ENCODE assay signal across 1 cellular context in the genomic region with DNA sequence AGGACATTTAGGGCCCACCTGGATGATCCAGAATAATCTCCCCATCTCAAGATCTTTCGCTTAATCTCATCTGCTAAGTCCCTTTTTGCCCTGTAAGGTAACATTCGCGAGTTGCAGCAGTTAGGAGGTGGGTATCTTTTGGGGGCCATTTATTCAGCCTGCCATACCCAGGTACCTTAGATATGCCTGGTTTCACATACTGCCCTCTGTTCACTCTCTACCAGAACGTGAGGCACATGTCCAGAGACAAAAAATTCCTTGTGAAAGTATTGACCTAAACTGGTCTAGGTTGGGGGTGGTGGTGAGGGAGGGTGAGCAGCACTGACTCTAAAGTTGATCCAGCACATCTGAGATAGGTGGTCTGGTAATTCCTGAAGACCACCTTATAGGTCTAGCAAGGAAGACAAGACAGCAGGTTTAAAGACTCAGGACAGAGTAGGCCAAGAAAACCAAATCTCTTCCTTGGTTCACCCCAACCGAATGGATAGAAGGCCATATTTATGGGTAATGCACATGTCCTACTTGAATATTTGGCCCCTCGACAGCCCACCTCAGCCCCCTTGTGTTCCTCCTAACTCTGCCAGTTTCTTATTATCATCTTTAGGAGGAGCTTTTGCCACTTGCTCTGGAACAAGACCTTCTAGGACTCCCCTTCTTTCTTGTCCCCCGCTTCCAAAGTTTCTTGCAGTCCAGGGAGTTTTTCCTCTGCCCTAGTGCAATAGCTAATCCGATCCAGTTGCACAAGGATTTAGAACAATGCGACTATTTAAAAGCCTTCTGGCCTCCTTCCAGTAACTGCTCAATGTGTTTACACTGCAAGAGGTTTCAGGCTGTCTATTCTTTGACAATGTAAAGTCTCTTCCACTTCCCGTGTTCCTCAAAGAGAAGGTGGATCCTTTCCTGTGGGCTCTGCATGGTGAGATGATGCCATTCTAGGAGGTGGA.
TF ChIP-seq lines count a peak whose summit lies in the region.

No MANE protein-coding gene starts in this region.

TF ChIP-seq in HepG2, 621 proteins besides CTCF, POLR2A, EP300 and RAD21 (continued from another document and continues in another):
- TF ChIP-seq, protein P1, sequence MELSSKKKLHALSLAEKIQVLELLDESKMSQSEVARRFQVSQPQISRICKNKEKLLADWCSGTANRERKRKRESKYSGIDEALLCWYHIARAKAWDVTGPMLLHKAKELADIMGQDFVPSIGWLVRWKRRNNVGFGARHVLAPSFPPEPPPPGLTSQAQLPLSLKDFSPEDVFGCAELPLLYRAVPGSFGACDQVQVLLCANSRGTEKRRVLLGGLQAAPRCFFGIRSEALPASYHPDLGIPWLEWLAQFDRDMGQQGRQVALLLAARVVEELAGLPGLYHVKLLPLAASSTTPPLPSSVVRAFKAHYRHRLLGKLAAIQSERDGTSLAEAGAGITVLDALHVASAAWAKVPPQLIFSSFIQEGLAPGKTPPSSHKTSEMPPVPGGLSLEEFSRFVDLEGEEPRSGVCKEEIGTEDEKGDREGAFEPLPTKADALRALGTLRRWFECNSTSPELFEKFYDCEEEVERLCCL (CRISPR knock-in tag; IDR thresholded peaks at IDR 0.05; ENCODE audit: borderline replicate concordance), result no peak
- TF ChIP-seq, protein P2, sequence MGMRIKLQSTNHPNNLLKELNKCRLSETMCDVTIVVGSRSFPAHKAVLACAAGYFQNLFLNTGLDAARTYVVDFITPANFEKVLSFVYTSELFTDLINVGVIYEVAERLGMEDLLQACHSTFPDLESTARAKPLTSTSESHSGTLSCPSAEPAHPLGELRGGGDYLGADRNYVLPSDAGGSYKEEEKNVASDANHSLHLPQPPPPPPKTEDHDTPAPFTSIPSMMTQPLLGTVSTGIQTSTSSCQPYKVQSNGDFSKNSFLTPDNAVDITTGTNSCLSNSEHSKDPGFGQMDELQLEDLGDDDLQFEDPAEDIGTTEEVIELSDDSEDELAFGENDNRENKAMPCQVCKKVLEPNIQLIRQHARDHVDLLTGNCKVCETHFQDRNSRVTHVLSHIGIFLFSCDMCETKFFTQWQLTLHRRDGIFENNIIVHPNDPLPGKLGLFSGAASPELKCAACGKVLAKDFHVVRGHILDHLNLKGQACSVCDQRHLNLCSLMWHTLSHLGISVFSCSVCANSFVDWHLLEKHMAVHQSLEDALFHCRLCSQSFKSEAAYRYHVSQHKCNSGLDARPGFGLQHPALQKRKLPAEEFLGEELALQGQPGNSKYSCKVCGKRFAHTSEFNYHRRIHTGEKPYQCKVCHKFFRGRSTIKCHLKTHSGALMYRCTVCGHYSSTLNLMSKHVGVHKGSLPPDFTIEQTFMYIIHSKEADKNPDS (CRISPR knock-in tag; IDR thresholded peaks at IDR 0.05), result no peak
- TF ChIP-seq SOX13 (IDR thresholded peaks at IDR 0.05) (peak; percentile 94), SOX13 (CRISPR knock-in tag; conservative IDR thresholded peaks at IDR 0.05 in 1 of 2, IDR thresholded peaks at IDR 0.05 in 1 of 2) (peak in 1 of 2 experiments; percentile 100; a peak in 2 of 4 replicates), ZNF225 (CRISPR knock-in tag; IDR thresholded peaks at IDR 0.05) (no peak; the same call in 1 of the 2 replicates), ELF3 (CRISPR knock-in tag; IDR thresholded peaks at IDR 0.05) (peak; percentile 93), ZNF205 (CRISPR knock-in tag; IDR thresholded peaks at IDR 0.05) (peak; percentile 76; the same call in 1 of the 2 replicates), GABPB1 (CRISPR knock-in tag; IDR thresholded peaks at IDR 0.05) (peak; percentile 66), THAP11 (CRISPR knock-in tag; IDR thresholded peaks at IDR 0.05) (peak; percentile 78), NR2C2 (CRISPR knock-in tag; IDR thresholded peaks at IDR 0.05; ENCODE audit: borderline replicate concordance) (peak; percentile 58), NONO (IDR thresholded peaks at IDR 0.05) (no peak), NONO (CRISPR knock-in tag; conservative IDR thresholded peaks at IDR 0.05) (peak; percentile 85; the same call in 1 of the 2 replicates), ZBTB8A (CRISPR knock-in tag; IDR thresholded peaks at IDR 0.05; ENCODE audit: borderline replicate concordance, low read depth) (no peak), KLF16 (CRISPR knock-in tag; IDR thresholded peaks at IDR 0.05) (peak in 1 of 2 experiments; percentile 93; a peak in 2 of 4 replicates), KAT8 (CRISPR knock-in tag; IDR thresholded peaks at IDR 0.05) (peak; percentile 78), STAT5B (CRISPR knock-in tag; IDR thresholded peaks at IDR 0.05) (no peak), FOXJ3 (CRISPR knock-in tag; IDR thresholded peaks at IDR 0.05; ENCODE audit: borderline replicate concordance) (peak; percentile 87; the same call in 1 of the 2 replicates), AGO2 (optimal IDR thresholded peaks at IDR 0.05; ENCODE audit: low read depth, low read length) (no peak), SIX4 (CRISPR knock-in tag; IDR thresholded peaks at IDR 0.05) (peak; percentile 81), ZNF614 (CRISPR knock-in tag; IDR thresholded peaks at IDR 0.05; ENCODE audit: borderline replicate concordance) (peak; percentile 98), MED1 (CRISPR knock-in tag; IDR thresholded peaks at IDR 0.05) (peak; percentile 80), TBL1XR1 (IDR thresholded peaks at IDR 0.05; ENCODE audit: borderline replicate concordance, low read length, partially characterized antibody) (peak; percentile 81)
- TF ChIP-seq, protein P3, sequence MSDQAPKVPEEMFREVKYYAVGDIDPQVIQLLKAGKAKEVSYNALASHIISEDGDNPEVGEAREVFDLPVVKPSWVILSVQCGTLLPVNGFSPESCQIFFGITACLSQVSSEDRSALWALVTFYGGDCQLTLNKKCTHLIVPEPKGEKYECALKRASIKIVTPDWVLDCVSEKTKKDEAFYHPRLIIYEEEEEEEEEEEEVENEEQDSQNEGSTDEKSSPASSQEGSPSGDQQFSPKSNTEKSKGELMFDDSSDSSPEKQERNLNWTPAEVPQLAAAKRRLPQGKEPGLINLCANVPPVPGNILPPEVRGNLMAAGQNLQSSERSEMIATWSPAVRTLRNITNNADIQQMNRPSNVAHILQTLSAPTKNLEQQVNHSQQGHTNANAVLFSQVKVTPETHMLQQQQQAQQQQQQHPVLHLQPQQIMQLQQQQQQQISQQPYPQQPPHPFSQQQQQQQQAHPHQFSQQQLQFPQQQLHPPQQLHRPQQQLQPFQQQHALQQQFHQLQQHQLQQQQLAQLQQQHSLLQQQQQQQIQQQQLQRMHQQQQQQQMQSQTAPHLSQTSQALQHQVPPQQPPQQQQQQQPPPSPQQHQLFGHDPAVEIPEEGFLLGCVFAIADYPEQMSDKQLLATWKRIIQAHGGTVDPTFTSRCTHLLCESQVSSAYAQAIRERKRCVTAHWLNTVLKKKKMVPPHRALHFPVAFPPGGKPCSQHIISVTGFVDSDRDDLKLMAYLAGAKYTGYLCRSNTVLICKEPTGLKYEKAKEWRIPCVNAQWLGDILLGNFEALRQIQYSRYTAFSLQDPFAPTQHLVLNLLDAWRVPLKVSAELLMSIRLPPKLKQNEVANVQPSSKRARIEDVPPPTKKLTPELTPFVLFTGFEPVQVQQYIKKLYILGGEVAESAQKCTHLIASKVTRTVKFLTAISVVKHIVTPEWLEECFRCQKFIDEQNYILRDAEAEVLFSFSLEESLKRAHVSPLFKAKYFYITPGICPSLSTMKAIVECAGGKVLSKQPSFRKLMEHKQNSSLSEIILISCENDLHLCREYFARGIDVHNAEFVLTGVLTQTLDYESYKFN (CRISPR knock-in tag; conservative IDR thresholded peaks at IDR 0.05), result peak; percentile 83
- TF ChIP-seq, protein P4, sequence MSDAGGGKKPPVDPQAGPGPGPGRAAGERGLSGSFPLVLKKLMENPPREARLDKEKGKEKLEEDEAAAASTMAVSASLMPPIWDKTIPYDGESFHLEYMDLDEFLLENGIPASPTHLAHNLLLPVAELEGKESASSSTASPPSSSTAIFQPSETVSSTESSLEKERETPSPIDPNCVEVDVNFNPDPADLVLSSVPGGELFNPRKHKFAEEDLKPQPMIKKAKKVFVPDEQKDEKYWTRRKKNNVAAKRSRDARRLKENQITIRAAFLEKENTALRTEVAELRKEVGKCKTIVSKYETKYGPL (CRISPR knock-in tag; IDR thresholded peaks at IDR 0.05), result 0 out of 2 replicates have a peak, but pooled peaks have one; percentile 17
- TF ChIP-seq, protein P5, sequence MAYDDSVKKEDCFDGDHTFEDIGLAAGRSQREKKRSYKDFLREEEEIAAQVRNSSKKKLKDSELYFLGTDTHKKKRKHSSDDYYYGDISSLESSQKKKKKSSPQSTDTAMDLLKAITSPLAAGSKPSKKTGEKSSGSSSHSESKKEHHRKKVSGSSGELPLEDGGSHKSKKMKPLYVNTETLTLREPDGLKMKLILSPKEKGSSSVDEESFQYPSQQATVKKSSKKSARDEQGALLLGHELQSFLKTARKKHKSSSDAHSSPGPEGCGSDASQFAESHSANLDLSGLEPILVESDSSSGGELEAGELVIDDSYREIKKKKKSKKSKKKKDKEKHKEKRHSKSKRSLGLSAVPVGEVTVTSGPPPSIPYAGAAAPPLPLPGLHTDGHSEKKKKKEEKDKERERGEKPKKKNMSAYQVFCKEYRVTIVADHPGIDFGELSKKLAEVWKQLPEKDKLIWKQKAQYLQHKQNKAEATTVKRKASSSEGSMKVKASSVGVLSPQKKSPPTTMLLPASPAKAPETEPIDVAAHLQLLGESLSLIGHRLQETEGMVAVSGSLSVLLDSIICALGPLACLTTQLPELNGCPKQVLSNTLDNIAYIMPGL (CRISPR knock-in tag; IDR thresholded peaks at IDR 0.05; ENCODE audit: borderline replicate concordance in 1 of 2, low read depth in 1 of 2), result 0 out of 4 replicates have a peak, but pooled peaks of 1 of the 2 experiments have one; percentile 27
- TF ChIP-seq, protein P6, sequence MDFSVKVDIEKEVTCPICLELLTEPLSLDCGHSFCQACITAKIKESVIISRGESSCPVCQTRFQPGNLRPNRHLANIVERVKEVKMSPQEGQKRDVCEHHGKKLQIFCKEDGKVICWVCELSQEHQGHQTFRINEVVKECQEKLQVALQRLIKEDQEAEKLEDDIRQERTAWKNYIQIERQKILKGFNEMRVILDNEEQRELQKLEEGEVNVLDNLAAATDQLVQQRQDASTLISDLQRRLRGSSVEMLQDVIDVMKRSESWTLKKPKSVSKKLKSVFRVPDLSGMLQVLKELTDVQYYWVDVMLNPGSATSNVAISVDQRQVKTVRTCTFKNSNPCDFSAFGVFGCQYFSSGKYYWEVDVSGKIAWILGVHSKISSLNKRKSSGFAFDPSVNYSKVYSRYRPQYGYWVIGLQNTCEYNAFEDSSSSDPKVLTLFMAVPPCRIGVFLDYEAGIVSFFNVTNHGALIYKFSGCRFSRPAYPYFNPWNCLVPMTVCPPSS (IDR thresholded peaks at IDR 0.05), result no peak
- TF ChIP-seq, protein P7, sequence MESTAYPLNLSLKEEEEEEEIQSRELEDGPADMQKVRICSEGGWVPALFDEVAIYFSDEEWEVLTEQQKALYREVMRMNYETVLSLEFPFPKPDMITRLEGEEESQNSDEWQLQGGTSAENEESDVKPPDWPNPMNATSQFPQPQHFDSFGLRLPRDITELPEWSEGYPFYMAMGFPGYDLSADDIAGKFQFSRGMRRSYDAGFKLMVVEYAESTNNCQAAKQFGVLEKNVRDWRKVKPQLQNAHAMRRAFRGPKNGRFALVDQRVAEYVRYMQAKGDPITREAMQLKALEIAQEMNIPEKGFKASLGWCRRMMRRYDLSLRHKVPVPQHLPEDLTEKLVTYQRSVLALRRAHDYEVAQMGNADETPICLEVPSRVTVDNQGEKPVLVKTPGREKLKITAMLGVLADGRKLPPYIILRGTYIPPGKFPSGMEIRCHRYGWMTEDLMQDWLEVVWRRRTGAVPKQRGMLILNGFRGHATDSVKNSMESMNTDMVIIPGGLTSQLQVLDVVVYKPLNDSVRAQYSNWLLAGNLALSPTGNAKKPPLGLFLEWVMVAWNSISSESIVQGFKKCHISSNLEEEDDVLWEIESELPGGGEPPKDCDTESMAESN (CRISPR knock-in tag; conservative IDR thresholded peaks at IDR 0.05), result 0 out of 2 replicates have a peak, but pooled peaks have one; percentile 49
- TF ChIP-seq, protein P8, sequence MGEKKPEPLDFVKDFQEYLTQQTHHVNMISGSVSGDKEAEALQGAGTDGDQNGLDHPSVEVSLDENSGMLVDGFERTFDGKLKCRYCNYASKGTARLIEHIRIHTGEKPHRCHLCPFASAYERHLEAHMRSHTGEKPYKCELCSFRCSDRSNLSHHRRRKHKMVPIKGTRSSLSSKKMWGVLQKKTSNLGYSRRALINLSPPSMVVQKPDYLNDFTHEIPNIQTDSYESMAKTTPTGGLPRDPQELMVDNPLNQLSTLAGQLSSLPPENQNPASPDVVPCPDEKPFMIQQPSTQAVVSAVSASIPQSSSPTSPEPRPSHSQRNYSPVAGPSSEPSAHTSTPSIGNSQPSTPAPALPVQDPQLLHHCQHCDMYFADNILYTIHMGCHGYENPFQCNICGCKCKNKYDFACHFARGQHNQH (CRISPR knock-in tag; IDR thresholded peaks at IDR 0.05), result peak; percentile 85
- TF ChIP-seq, protein P9, sequence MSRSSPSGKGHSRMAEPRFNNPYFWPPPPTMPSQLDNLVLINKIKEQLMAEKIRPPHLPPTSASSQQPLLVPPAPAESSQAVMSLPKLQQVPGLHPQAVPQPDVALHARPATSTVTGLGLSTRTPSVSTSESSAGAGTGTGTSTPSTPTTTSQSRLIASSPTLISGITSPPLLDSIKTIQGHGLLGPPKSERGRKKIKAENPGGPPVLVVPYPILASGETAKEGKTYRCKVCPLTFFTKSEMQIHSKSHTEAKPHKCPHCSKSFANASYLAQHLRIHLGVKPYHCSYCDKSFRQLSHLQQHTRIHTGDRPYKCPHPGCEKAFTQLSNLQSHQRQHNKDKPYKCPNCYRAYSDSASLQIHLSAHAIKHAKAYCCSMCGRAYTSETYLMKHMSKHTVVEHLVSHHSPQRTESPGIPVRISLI (CRISPR knock-in tag; IDR thresholded peaks at IDR 0.05; ENCODE audit: borderline replicate concordance), result 0 out of 2 replicates have a peak, but pooled peaks have one; percentile 21
- TF ChIP-seq, protein P10, sequence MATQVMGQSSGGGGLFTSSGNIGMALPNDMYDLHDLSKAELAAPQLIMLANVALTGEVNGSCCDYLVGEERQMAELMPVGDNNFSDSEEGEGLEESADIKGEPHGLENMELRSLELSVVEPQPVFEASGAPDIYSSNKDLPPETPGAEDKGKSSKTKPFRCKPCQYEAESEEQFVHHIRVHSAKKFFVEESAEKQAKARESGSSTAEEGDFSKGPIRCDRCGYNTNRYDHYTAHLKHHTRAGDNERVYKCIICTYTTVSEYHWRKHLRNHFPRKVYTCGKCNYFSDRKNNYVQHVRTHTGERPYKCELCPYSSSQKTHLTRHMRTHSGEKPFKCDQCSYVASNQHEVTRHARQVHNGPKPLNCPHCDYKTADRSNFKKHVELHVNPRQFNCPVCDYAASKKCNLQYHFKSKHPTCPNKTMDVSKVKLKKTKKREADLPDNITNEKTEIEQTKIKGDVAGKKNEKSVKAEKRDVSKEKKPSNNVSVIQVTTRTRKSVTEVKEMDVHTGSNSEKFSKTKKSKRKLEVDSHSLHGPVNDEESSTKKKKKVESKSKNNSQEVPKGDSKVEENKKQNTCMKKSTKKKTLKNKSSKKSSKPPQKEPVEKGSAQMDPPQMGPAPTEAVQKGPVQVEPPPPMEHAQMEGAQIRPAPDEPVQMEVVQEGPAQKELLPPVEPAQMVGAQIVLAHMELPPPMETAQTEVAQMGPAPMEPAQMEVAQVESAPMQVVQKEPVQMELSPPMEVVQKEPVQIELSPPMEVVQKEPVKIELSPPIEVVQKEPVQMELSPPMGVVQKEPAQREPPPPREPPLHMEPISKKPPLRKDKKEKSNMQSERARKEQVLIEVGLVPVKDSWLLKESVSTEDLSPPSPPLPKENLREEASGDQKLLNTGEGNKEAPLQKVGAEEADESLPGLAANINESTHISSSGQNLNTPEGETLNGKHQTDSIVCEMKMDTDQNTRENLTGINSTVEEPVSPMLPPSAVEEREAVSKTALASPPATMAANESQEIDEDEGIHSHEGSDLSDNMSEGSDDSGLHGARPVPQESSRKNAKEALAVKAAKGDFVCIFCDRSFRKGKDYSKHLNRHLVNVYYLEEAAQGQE (IDR thresholded peaks at IDR 0.05; ENCODE audit: borderline replicate concordance in 1 of 2, low read depth in 1 of 2, low read length in 2 of 2), result 0 out of 4 replicates have a peak, but pooled peaks of 1 of the 2 experiments have one; percentile 51
